ENCODE assay signal across 31 cellular contexts in genomic region chr11:109208116-109208515, GRCh38.
"Had no signal": no experiment of that assay in that cellular context is flagged by ENCODE, and none has a peak within 500 bp of the region (broad histone marks: within the 10 kb centered on the region; RNA-seq: fewer than 3 reads in every experiment).

No MANE protein-coding gene starts in this region.

- H3K4me1 ChIP-seq: body of pancreas, breast epithelium had no signal

- H3K27me3 Mint-ChIP-seq: activated CD4-positive, alpha-beta T cell treated with anti-CD3 and anti-CD28 coated beads, Interleukin-2, amount 10 ng/mL, durations not matched to agents 7 days and 5 days; activated naive CD4-positive, alpha-beta T cell treated with anti-CD3 and anti-CD28 coated beads, Interleukin-2, amount 50 U/mL, for 24 hours; activated T-cell treated with anti-CD3 and anti-CD28 coated beads, Interleukin-2, amount 50 U/mL, for 24 hours had no signal

- H3K27ac Mint-ChIP-seq: activated CD4-positive, alpha-beta T cell treated with anti-CD3 and anti-CD28 coated beads, Interleukin-2, amount 10 ng/mL, durations not matched to agents 7 days and 5 days; activated CD8-positive, alpha-beta T cell treated with anti-CD3 and anti-CD28 coated beads, Interleukin-2, amount 10 ng/mL, durations not matched to agents 7 days and 5 days; activated naive CD4-positive, alpha-beta T cell treated with anti-CD3 and anti-CD28 coated beads, Interleukin-2, amount 50 U/mL, for 24 hours; activated naive CD8-positive, alpha-beta T cell treated with anti-CD3 and anti-CD28 coated beads, Interleukin-2, amount 10 ng/mL, durations not matched to agents 7 days and 5 days; activated T-cell treated with anti-CD3 and anti-CD28 coated beads, Interleukin-2, amount 50 U/mL, for 24 hours; activated T-helper 2 cell treated with anti-CD3 and anti-CD28 coated beads, Interferon-gamma antibody, Interleukin-2, Interleukin-4, amounts not matched to agents 10 μg/mL and 5 μg/mL and 100 μg/mL, durations not matched to agents 14 hours and 24 hours and 36 hours had no signal

- H3K27me3 ChIP-seq: body of pancreas, breast epithelium, MG63 had no signal

- H3K4me3 ChIP-seq: body of pancreas, breast epithelium, MG63, PC-9 had no signal

- DNase-seq: activated CD4-positive, alpha-beta T cell treated with anti-CD3 and anti-CD28 coated beads, Interleukin-2, amount 10 ng/mL, durations not matched to agents 7 days and 5 days; activated CD4-positive, alpha-beta T cell treated with anti-CD3 and anti-CD28 coated beads, Interleukin-2, amount 50 U/mL, for 48 hours; activated CD4-positive, CD25-positive, alpha-beta regulatory T cell; activated CD8-positive, alpha-beta T cell treated with anti-CD3 and anti-CD28 coated beads, Interleukin-2, amount 10 ng/mL, durations not matched to agents 7 days and 5 days; activated gamma-delta T cell; activated naive CD4-positive, alpha-beta T cell treated with Interleukin-2 at 50 U/mL for 16 hours; activated naive CD8-positive, alpha-beta T cell treated with anti-CD3 and anti-CD28 coated beads, Interleukin-2, amount 10 ng/mL, durations not matched to agents 7 days and 5 days; activated T-cell treated with anti-CD3 and anti-CD28 coated beads, Interleukin-2, amount 50 U/mL, for 24 hours; body of pancreas; cerebellar nuclear complex; Kasumi-1; KG1; MG63; MV-4-11; NCI-H1092; NCI-H1436 treated with DMSO at 0.1 percent for 48 hours; NCI-H1694 treated with DMSO at 0.1 percent for 48 hours; NCI-H2029; NCI-H2107; NCI-H226; NCI-H510A; NCI-H526; NCI-H748 treated with DMSO at 0.1 percent for 48 hours; PC-9; SIG-M5; T1000; WERI-Rb-1 had no signal

- H3K9me3 ChIP-seq: body of pancreas, MG63 had no signal

- H3K36me3 Mint-ChIP-seq: activated naive CD4-positive, alpha-beta T cell treated with anti-CD3 and anti-CD28 coated beads, Interleukin-2, amount 50 U/mL, for 24 hours; activated naive CD8-positive, alpha-beta T cell treated with anti-CD3 and anti-CD28 coated beads, Interleukin-2, amount 10 ng/mL, durations not matched to agents 7 days and 5 days had no signal

- H3K36me3 ChIP-seq: breast epithelium, MG63, WERI-Rb-1 had no signal

- H3K27ac ChIP-seq: body of pancreas, breast epithelium, PC-9, RWPE1, WERI-Rb-1 had no signal

- H3K4me3 Mint-ChIP-seq: activated CD4-positive, alpha-beta T cell treated with anti-CD3 and anti-CD28 coated beads, Interleukin-2, amount 10 ng/mL, durations not matched to agents 7 days and 5 days; activated CD8-positive, alpha-beta T cell treated with anti-CD3 and anti-CD28 coated beads, Interleukin-2, amount 10 ng/mL, durations not matched to agents 7 days and 5 days; activated naive CD4-positive, alpha-beta T cell treated with anti-CD3 and anti-CD28 coated beads, Interleukin-2, amount 50 U/mL, for 24 hours; activated naive CD8-positive, alpha-beta T cell treated with anti-CD3 and anti-CD28 coated beads, Interleukin-2, amount 10 ng/mL, durations not matched to agents 7 days and 5 days; activated T-cell treated with anti-CD3 and anti-CD28 coated beads, Interleukin-2, amount 50 U/mL, for 24 hours had no signal

- H3K4me1 Mint-ChIP-seq: activated CD4-positive, alpha-beta T cell treated with anti-CD3 and anti-CD28 coated beads, Interleukin-2, amount 10 ng/mL, durations not matched to agents 7 days and 5 days; activated naive CD4-positive, alpha-beta T cell treated with anti-CD3 and anti-CD28 coated beads, Interleukin-2, amount 50 U/mL, for 24 hours; activated naive CD8-positive, alpha-beta T cell treated with anti-CD3 and anti-CD28 coated beads, Interleukin-2, amount 10 ng/mL, durations not matched to agents 7 days and 5 days had no signal
